Comparison of ENCODE assay signal across 10 cellular contexts in genomic region chr16:14303654-14304394, GRCh38.
DNase-seq lines count a peak whose midpoint lies in the region; ATAC-seq and TF ChIP-seq lines count a peak whose summit lies in the region.
"Had no signal": no experiment of that assay in that cellular context is flagged by ENCODE, and none has a peak within 500 bp of the region (broad histone marks: within the 10 kb centered on the region; RNA-seq: fewer than 3 reads in every experiment).

No MANE protein-coding gene starts in this region.

- H3K4me3 ChIP-seq in ascending aorta (peak overlapping the region; percentile 97 to 98), tibial artery (peak overlapping the region; percentile 82 to 100)

- no peak overlapping the region for H3K27ac Mint-ChIP-seq in activated T-cell treated with anti-CD3 and anti-CD28 coated beads, Interleukin-2, amount 50 U/mL, for 24 hours
- H3K27ac Mint-ChIP-seq in activated T-cell treated with anti-CD3 and anti-CD28 coated beads, Interleukin-2, amount 50 U/mL, for 72 hours = no peak overlapping the region

- no peaks in the 10 kb centered on the region for H3K27me3 ChIP-seq in ascending aorta
- H3K27me3 ChIP-seq in tibial artery = no peaks in the 10 kb centered on the region

- H3K36me3 ChIP-seq in ascending aorta (no peaks in the 10 kb centered on the region), tibial artery (no peaks in the 10 kb centered on the region)

- no peak for ATAC-seq in activated T-cell treated with anti-CD3 and anti-CD28 coated beads, Interleukin-2, amount 50 U/mL, for 72 hours (replicated peaks in 1 of 2)
- ATAC-seq in HG02870 (IDR thresholded peaks at IDR 0.05; ENCODE audit: unreplicated experiment) = no peak
- ATAC-seq: esophagus mucosa had no signal

- H3K36me3 Mint-ChIP-seq in activated T-cell treated with anti-CD3 and anti-CD28 coated beads, Interleukin-2, amount 50 U/mL, for 24 hours (ENCODE audit: low read depth) = no peaks in the 10 kb centered on the region
- no peaks in the 10 kb centered on the region for H3K36me3 Mint-ChIP-seq in activated T-cell treated with anti-CD3 and anti-CD28 coated beads, Interleukin-2, amount 50 U/mL, for 72 hours (ENCODE audit: insufficient read depth in 2 of 2)

- H3K27me3 Mint-ChIP-seq in activated T-cell treated with anti-CD3 and anti-CD28 coated beads, Interleukin-2, amount 50 U/mL, for 24 hours = peaks cover 16% of the 10 kb centered on the region
- peaks cover 22% of the 10 kb centered on the region for H3K27me3 Mint-ChIP-seq in activated T-cell treated with anti-CD3 and anti-CD28 coated beads, Interleukin-2, amount 50 U/mL, for 72 hours (ENCODE audit: low read depth)

- H3K9me3 ChIP-seq in ascending aorta (no peaks in the 10 kb centered on the region), tibial artery (no peaks in the 10 kb centered on the region)

- H3K27ac ChIP-seq in ascending aorta = peak overlapping the region; percentile 72 to 86
- H3K27ac ChIP-seq in tibial artery = peak overlapping the region; percentile 91 to 94

- DNase-seq in activated T-cell treated with anti-CD3 and anti-CD28 coated beads, Interleukin-2, amount 50 U/mL, for 24 hours = peak; percentile 38
- DNase-seq in activated T-cell treated with anti-CD3 and anti-CD28 coated beads, Interleukin-2, amount 50 U/mL, for 72 hours = no peak
- no peak for DNase-seq in ascending aorta (ENCODE audit: low spot score in 2 of 2)
- peak; percentile 32 for DNase-seq in left kidney (ENCODE audit: low read depth, low spot score)
- DNase-seq in tibial artery = peak in 1 of 2 donors; percentile 85
- no peak for DNase-seq in stimulated activated CD4-positive, alpha-beta T cell treated with anti-CD3 and anti-CD28 coated beads, Interleukin-1b, Interleukin-23, amount 100 ng/mL, for 48 hours
- DNase-seq in superior temporal gyrus (ENCODE audit: extremely low spot score) = no peak
- DNase-seq: NCI-H187 treated with DMSO at 0.1 percent for 48 hours had no signal

- peaks cover 10 to 28% of the 10 kb centered on the region in 2 donors for H3K4me1 ChIP-seq in ascending aorta
- H3K4me1 ChIP-seq in tibial artery = peaks cover 4 to 55% (median 45%) of the 10 kb centered on the region in 4 donors

- TF ChIP-seq CTCF in ascending aorta (IDR thresholded peaks at IDR 0.05) (no peak), tibial artery (IDR thresholded peaks at IDR 0.05) (no peak)

- intact Hi-C loops in ascending aorta (cut with DNase I) (loop anchor here (2.0 to 5.0 kb wide), 5 partner anchors 59 to 1192 kb away; partner anchors contain the start of genes BFAR, ERCC4 and PARN), tibial artery (cut with DNase I; ENCODE audit: low total_unique reads) (loop anchor here (10.0 kb wide), 1 partner anchor 321 kb away; no protein-coding TSS in a partner anchor)

- H3K4me3 Mint-ChIP-seq in activated T-cell treated with anti-CD3 and anti-CD28 coated beads, Interleukin-2, amount 50 U/mL, for 24 hours = peak overlapping the region; percentile 72
- H3K4me3 Mint-ChIP-seq in activated T-cell treated with anti-CD3 and anti-CD28 coated beads, Interleukin-2, amount 50 U/mL, for 72 hours = peak overlapping the region in 1 of 2 donors; percentile 87

- H3K9me3 Mint-ChIP-seq in activated T-cell treated with anti-CD3 and anti-CD28 coated beads, Interleukin-2, amount 50 U/mL, for 24 hours = no peaks in the 10 kb centered on the region
- no peaks in the 10 kb centered on the region for H3K9me3 Mint-ChIP-seq in activated T-cell treated with anti-CD3 and anti-CD28 coated beads, Interleukin-2, amount 50 U/mL, for 72 hours

- H3K4me1 Mint-ChIP-seq in activated T-cell treated with anti-CD3 and anti-CD28 coated beads, Interleukin-2, amount 50 U/mL, for 24 hours (ENCODE audit: low read depth) = peaks cover 33% of the 10 kb centered on the region
- H3K4me1 Mint-ChIP-seq in activated T-cell treated with anti-CD3 and anti-CD28 coated beads, Interleukin-2, amount 50 U/mL, for 72 hours (ENCODE audit: low read depth) = peaks cover 46% of the 10 kb centered on the region

Comparison
In these comparisons a context has a peak if more than half of its experiments do, and no peak if none do; other contexts are left out.
1. DNase-seq: peak in activated T-cell treated with anti-CD3 and anti-CD28 coated beads, Interleukin-2, amount 50 U/mL, for 24 hours (single experiment) and left kidney (single experiment); none in activated T-cell treated with anti-CD3 and anti-CD28 coated beads, Interleukin-2, amount 50 U/mL, for 72 hours (0 of 2), ascending aorta (0 of 2), stimulated activated CD4-positive, alpha-beta T cell treated with anti-CD3 and anti-CD28 coated beads, Interleukin-1b, Interleukin-23, amount 100 ng/mL, for 48 hours (single experiment) and superior temporal gyrus (single experiment).